ENCODE assay signal across 29 cellular contexts in genomic region chr12:125272252-125272980, GRCh38.
"Had no signal": no experiment of that assay in that cellular context is flagged by ENCODE, and none has a peak within 500 bp of the region (broad histone marks: within the 10 kb centered on the region; RNA-seq: fewer than 3 reads in every experiment).

No MANE protein-coding gene starts in this region.

- ATAC-seq: activated T-helper 17 cell treated with anti-CD3 and anti-CD28 coated beads, Interleukin-2, amount 50 U/mL, for 72 hours; effector memory CD8-positive, alpha-beta T cell; foreskin keratinocyte; heart left ventricle; left ventricle myocardium superior; mucosa of descending colon; right cardiac atrium; stimulated activated naive B cell treated with anti-CD40 and anti-IgM and Interleukin-4, amounts not matched to agents 10 μg/mL and 1 μg/mL and 100 μg/mL, for 72 hours; upper lobe of right lung; WTC11 had no signal

- H3K9me3 Mint-ChIP-seq: activated CD4-positive, alpha-beta memory T cell treated with anti-CD3 and anti-CD28 coated beads, Interleukin-2, amount 10 ng/mL, durations not matched to agents 7 days and 5 days; activated CD4-positive, alpha-beta T cell treated with anti-CD3 and anti-CD28 coated beads, Interleukin-2, amount 10 ng/mL, durations not matched to agents 7 days and 5 days; activated T-cell treated with anti-CD3 and anti-CD28 coated beads, Interleukin-2, amount 50 U/mL, for 24 hours; activated T-helper 17 cell treated with anti-CD3 and anti-CD28 coated beads, Interleukin-2, amount 50 U/mL, for 72 hours; effector memory CD8-positive, alpha-beta T cell; nephron; stimulated activated naive B cell treated with anti-CD40 and anti-IgM and Interleukin-4, amounts not matched to agents 10 μg/mL and 1 μg/mL and 100 μg/mL, for 72 hours; T-helper 1 cell treated with Interleukin-12 subunit alpha and Interleukin-12 subunit beta and Interleukin-4 antibody, amounts not matched to agents 30 μg/mL and 1 μg/mL, for 36 hours; WTC11 had no signal

- H3K4me3 Mint-ChIP-seq: activated CD4-positive, alpha-beta memory T cell treated with anti-CD3 and anti-CD28 coated beads, Interleukin-2, amount 10 ng/mL, durations not matched to agents 7 days and 5 days; activated CD4-positive, alpha-beta T cell treated with anti-CD3 and anti-CD28 coated beads, Interleukin-2, amount 10 ng/mL, durations not matched to agents 7 days and 5 days; activated T-cell treated with anti-CD3 and anti-CD28 coated beads, Interleukin-2, amount 50 U/mL, for 24 hours; activated T-helper 17 cell treated with anti-CD3 and anti-CD28 coated beads, Interleukin-2, amount 50 U/mL, for 72 hours; effector memory CD8-positive, alpha-beta T cell; nephron; stimulated activated naive B cell treated with anti-CD40 and anti-IgM and Interleukin-4, amounts not matched to agents 10 μg/mL and 1 μg/mL and 100 μg/mL, for 72 hours; T-helper 1 cell treated with Interleukin-12 subunit alpha and Interleukin-12 subunit beta and Interleukin-4 antibody, amounts not matched to agents 30 μg/mL and 1 μg/mL, for 36 hours; WTC11 had no signal

- H3K4me1 Mint-ChIP-seq: activated CD4-positive, alpha-beta memory T cell treated with anti-CD3 and anti-CD28 coated beads, Interleukin-2, amount 10 ng/mL, durations not matched to agents 7 days and 5 days; activated CD4-positive, alpha-beta T cell treated with anti-CD3 and anti-CD28 coated beads, Interleukin-2, amount 10 ng/mL, durations not matched to agents 7 days and 5 days; activated T-helper 17 cell treated with anti-CD3 and anti-CD28 coated beads, Interleukin-2, amount 50 U/mL, for 72 hours; stimulated activated naive B cell treated with anti-CD40 and anti-IgM and Interleukin-4, amounts not matched to agents 10 μg/mL and 1 μg/mL and 100 μg/mL, for 72 hours had no signal

- H3K79me2 ChIP-seq: parathyroid adenoma had no signal

- H3K27me3 ChIP-seq: foreskin keratinocyte, thyroid gland had no signal

- H3K36me3 Mint-ChIP-seq: stimulated activated naive B cell treated with anti-CD40 and anti-IgM and Interleukin-4, amounts not matched to agents 10 μg/mL and 1 μg/mL and 100 μg/mL, for 72 hours; WTC11 had no signal

- H3K27me3 Mint-ChIP-seq: activated CD4-positive, alpha-beta T cell treated with anti-CD3 and anti-CD28 coated beads, Interleukin-2, amount 10 ng/mL, durations not matched to agents 7 days and 5 days had no signal

- H3K4me1 ChIP-seq: foreskin keratinocyte, heart left ventricle, parathyroid adenoma, stomach, thyroid gland, upper lobe of right lung had no signal

- H3K27ac ChIP-seq: foreskin keratinocyte, heart left ventricle, parathyroid adenoma, stomach, thyroid gland, upper lobe of right lung had no signal

- H3K27ac Mint-ChIP-seq: activated CD4-positive, alpha-beta memory T cell treated with anti-CD3 and anti-CD28 coated beads, Interleukin-2, amount 10 ng/mL, durations not matched to agents 7 days and 5 days; activated CD4-positive, alpha-beta T cell treated with anti-CD3 and anti-CD28 coated beads, Interleukin-2, amount 10 ng/mL, durations not matched to agents 7 days and 5 days; activated T-cell treated with anti-CD3 and anti-CD28 coated beads, Interleukin-2, amount 50 U/mL, for 24 hours; activated T-helper 17 cell treated with anti-CD3 and anti-CD28 coated beads, Interleukin-2, amount 50 U/mL, for 72 hours; effector memory CD8-positive, alpha-beta T cell; nephron; stimulated activated naive B cell treated with anti-CD40 and anti-IgM and Interleukin-4, amounts not matched to agents 10 μg/mL and 1 μg/mL and 100 μg/mL, for 72 hours; T-helper 1 cell treated with Interleukin-12 subunit alpha and Interleukin-12 subunit beta and Interleukin-4 antibody, amounts not matched to agents 30 μg/mL and 1 μg/mL, for 36 hours; WTC11 had no signal

- H2AFZ ChIP-seq: parathyroid adenoma had no signal

- H3K36me3 ChIP-seq: heart left ventricle, stomach, thyroid gland, upper lobe of right lung had no signal

- H3K9ac ChIP-seq: parathyroid adenoma had no signal

- H3K9me3 ChIP-seq: heart left ventricle, mucosa of descending colon, stomach, thyroid gland, upper lobe of right lung had no signal

- H3K4me3 ChIP-seq: heart left ventricle, mucosa of descending colon, stomach, thyroid gland, upper lobe of right lung had no signal

- DNase-seq: activated CD4-positive, alpha-beta memory T cell treated with anti-CD3 and anti-CD28 coated beads, Interleukin-2, amount 10 ng/mL, durations not matched to agents 7 days and 5 days; activated CD4-positive, alpha-beta T cell treated with anti-CD3 and anti-CD28 coated beads for 1 hour; activated CD4-positive, alpha-beta T cell treated with anti-CD3 and anti-CD28 coated beads, Interleukin-2, amount 10 ng/mL, durations not matched to agents 7 days and 5 days; activated CD8-positive, alpha-beta memory T cell treated with anti-CD3 and anti-CD28 coated beads, Interleukin-2, amount 50 U/mL, for 48 hours; activated gamma-delta T cell treated with Interleukin-2 at 50 U/mL for 16 hours; activated naive CD4-positive, alpha-beta T cell treated with anti-CD3 and anti-CD28 coated beads, Interleukin-2, amount 50 U/mL, for 16 hours; activated T-cell treated with anti-CD3 and anti-CD28 coated beads, Interleukin-2, amount 50 U/mL, for 24 hours; caudate nucleus; cortex of kidney; effector memory CD8-positive, alpha-beta T cell; erythroblast; foreskin keratinocyte; heart left ventricle; left ventricle myocardium superior; mucosa of descending colon; nucleus accumbens; right cardiac atrium; stimulated activated CD4-positive, alpha-beta T cell treated with anti-CD3 and anti-CD28 coated beads, Interleukin-15, amount 100 ng/mL, for 24 hours; stimulated activated CD4-positive, alpha-beta T cell treated with anti-CD3 and anti-CD28 coated beads, Interleukin-2, amount 100 ng/mL, for 24 hours; stimulated activated naive B cell treated with anti-CD40 and anti-IgM and Interleukin-4, amounts not matched to agents 10 μg/mL and 1 μg/mL and 100 μg/mL, for 72 hours; stomach; T1000; thyroid gland; upper lobe of right lung had no signal
